9 cellular contexts compared by ENCODE assay signal in genomic region chr6:2810092-2810671, GRCh38. TPM values are rescaled to one million over a fixed set of nuclear protein-coding genes. Genes with fewer than 3 reads are reported as not detected.
DNase-seq lines count a peak whose midpoint lies in the region; ATAC-seq and TF ChIP-seq lines count a peak whose summit lies in the region.
"Had no signal": no experiment of that assay in that cellular context is flagged by ENCODE, and none has a peak within 500 bp of the region (broad histone marks: within the 10 kb centered on the region; RNA-seq: fewer than 3 reads in every experiment).

No MANE protein-coding gene starts in this region.

- peak; percentile 12 for TF ChIP-seq POLR2A in transverse colon (IDR thresholded peaks at IDR 0.05)

- H3K9me3 ChIP-seq in transverse colon (no peaks in the 10 kb centered on the region), HAP-1 (no peaks in the 10 kb centered on the region)

- H3K27me3 ChIP-seq in transverse colon (no peaks in the 10 kb centered on the region), HAP-1 (ENCODE audit: low read depth) (no peaks in the 10 kb centered on the region)

- peaks cover 0 to 26% (median 2%) of the 10 kb centered on the region in 4 donors for H3K4me1 ChIP-seq in transverse colon
- H3K4me1 ChIP-seq in HAP-1: no peaks in the 10 kb centered on the region

- H3K4me3 ChIP-seq in transverse colon (no peak overlapping the region), HAP-1 (no peak overlapping the region)

- WGBS in transverse colon (ENCODE audit: low coverage in 1 of 2), 2 donors: 49 to 61% methylated on average over 5 to 9 of the region's 9 CpGs

- peaks cover 3 to 12% of the 10 kb centered on the region in 2 donors for H3K9me3 Mint-ChIP-seq in activated naive CD4-positive, alpha-beta T cell treated with anti-CD3 and anti-CD28 coated beads, Interleukin-2, amount 50 U/mL, for 72 hours

- ATAC-seq in activated naive CD4-positive, alpha-beta T cell treated with anti-CD3 and anti-CD28 coated beads, Interleukin-2, amount 50 U/mL, for 72 hours: peak; percentile 82 to 90

- peak overlapping the region; percentile 52 to 72 (median 63) for H3K27ac ChIP-seq in transverse colon

- intact Hi-C loops in transverse colon (cut with DNase I; ENCODE audit: low total_unique reads): no loop called here

- H3K36me3 ChIP-seq in transverse colon (no peaks in the 10 kb centered on the region), HAP-1 (replicated peaks) (no peaks in the 10 kb centered on the region)

- TF ChIP-seq CTCF in transverse colon (IDR thresholded peaks at IDR 0.05): no peak

- in situ Hi-C loops in transverse colon (cut with MboI; ENCODE audit: low pct_ligation_motif_present in 1 of 4, low pct_unique_long_range_greater_than_20kb in 1 of 4, low sequenced_read_pairs in 3 of 4) (no loop called here), HAP-1 (cut with MboI; ENCODE audit: low sequenced_read_pairs) (no loop called here)

- no peak for DNase-seq in activated naive CD4-positive, alpha-beta T cell treated with anti-CD3 and anti-CD28 coated beads, Interleukin-2, amount 50 U/mL, for 72 hours (ENCODE audit: low spot score in 2 of 2)
- DNase-seq in activated naive CD4-positive, alpha-beta T cell treated with Interleukin-2 at 50 U/mL for 16 hours: no peak
- DNase-seq in SKM-1 (lab: John Stamatoyannopoulos, UW; ENCODE audit: unreplicated experiment): peak; percentile 36
- peak; percentile 61 for DNase-seq in iris pigment epithelial cell (ENCODE audit: low read depth)
- DNase-seq in transverse colon: peak; percentile 64
- no peak for DNase-seq in stimulated activated naive CD4-positive, alpha-beta T cell (lab: John Stamatoyannopoulos, UW)
- DNase-seq in HAP-1 (ENCODE audit: low spot score in 2 of 2): no peak
- no peak for DNase-seq in DMS 273 (lab: John Stamatoyannopoulos, UW; ENCODE audit: unreplicated experiment)
- DNase-seq: NCI-H345 had no signal

- H3K27ac Mint-ChIP-seq in activated naive CD4-positive, alpha-beta T cell treated with anti-CD3 and anti-CD28 coated beads, Interleukin-2, amount 50 U/mL, for 72 hours: peak overlapping the region in 1 of 2 donors; percentile 14

- TF ChIP-seq EP300 in transverse colon (IDR thresholded peaks at IDR 0.05; ENCODE audit: low read depth): no peak

- H3K36me3 Mint-ChIP-seq in activated naive CD4-positive, alpha-beta T cell treated with anti-CD3 and anti-CD28 coated beads, Interleukin-2, amount 50 U/mL, for 72 hours: peaks cover 0 to 6% of the 10 kb centered on the region in 2 donors

RNA-seq across cellular contexts. Expression of gene SERPINB1, which starts 31.5 kb away (rescaled TPM):
- 100 to 1,000 TPM; 121 to 169 TPM for total RNA-seq in activated naive CD4-positive, alpha-beta T cell treated with anti-CD3 and anti-CD28 coated beads, Interleukin-2, amount 50 U/mL, for 72 hours
- 100 to 1,000 TPM in 2 of 4 donors, 10 to 100 TPM in 2; 22.3 to 140 (median 88.4) TPM for total RNA-seq in transverse colon

RNA-seq across cellular contexts. Expression of gene WRNIP1, which starts 45.0 kb away (rescaled TPM):
- 10 to 100 TPM; 25.7 to 43.5 TPM for total RNA-seq in activated naive CD4-positive, alpha-beta T cell treated with anti-CD3 and anti-CD28 coated beads, Interleukin-2, amount 50 U/mL, for 72 hours
- total RNA-seq in transverse colon: 100 to 1,000 TPM in 1 of 4 donors, 10 to 100 TPM in 3; 58.3 to 105 (median 65.8) TPM

RNA-seq across cellular contexts. Expression of gene MYLK4, which starts 59.5 kb away (rescaled TPM):
- total RNA-seq in activated naive CD4-positive, alpha-beta T cell treated with anti-CD3 and anti-CD28 coated beads, Interleukin-2, amount 50 U/mL, for 72 hours: under 1 TPM in 1 of 2 donors, not detected in 1; 0.33 TPM
- under 1 TPM; 0.41 to 0.79 (median 0.67) TPM for total RNA-seq in transverse colon

Comparison
In these comparisons a context has a peak if more than half of its experiments do, and no peak if none do; other contexts are left out.
1. DNase-seq: peak in SKM-1 (single experiment), iris pigment epithelial cell (single experiment) and transverse colon (single experiment); none in activated naive CD4-positive, alpha-beta T cell treated with anti-CD3 and anti-CD28 coated beads, Interleukin-2, amount 50 U/mL, for 72 hours (0 of 2), activated naive CD4-positive, alpha-beta T cell treated with Interleukin-2 at 50 U/mL for 16 hours (single experiment), stimulated activated naive CD4-positive, alpha-beta T cell (0 of 6), HAP-1 (0 of 2) and DMS 273 (single experiment).